Comparison of ENCODE assay signal across 12 cellular contexts in genomic region chr19:7986321-7987083, GRCh38. TPM values are rescaled to one million over a fixed set of nuclear protein-coding genes. Genes with fewer than 3 reads are reported as not detected.
A peak's percentile ranks its signal among the peaks of the same experiment; 100 is the strongest.
DNase-seq lines count a peak whose midpoint lies in the region; ATAC-seq and TF ChIP-seq lines count a peak whose summit lies in the region.
"Had no signal": no experiment of that assay in that cellular context is flagged by ENCODE, and none has a peak within 500 bp of the region (broad histone marks: within the 10 kb centered on the region; RNA-seq: fewer than 3 reads in every experiment).

No MANE protein-coding gene starts in this region.

- H3K36me3 ChIP-seq in adipocyte (ENCODE audit: control insufficient read depth, insufficient read depth, low read length, severe bottlenecking) (peaks cover 60% of the 10 kb centered on the region), smooth muscle cell (ENCODE audit: low read depth) (peaks cover 5% of the 10 kb centered on the region)

- H3K79me2 ChIP-seq in smooth muscle cell (ENCODE audit: low read depth), result peaks cover 56% of the 10 kb centered on the region

- H3K4me1 ChIP-seq in adipocyte (ENCODE audit: control insufficient read depth, insufficient read depth, low read length) (peaks cover 23% of the 10 kb centered on the region), smooth muscle cell (ENCODE audit: low read depth) (no peaks in the 10 kb centered on the region)

- in situ Hi-C loops in G401 (cut with HindIII; ENCODE audit: low sequenced_read_pairs), result no loop called here

- peaks cover 99% of the 10 kb centered on the region for H4K20me1 ChIP-seq in smooth muscle cell (ENCODE audit: low read depth)

- no peak overlapping the region for H2AFZ ChIP-seq in smooth muscle cell (ENCODE audit: low read depth)

- no peak for ATAC-seq in GM19463 (IDR thresholded peaks at IDR 0.05; ENCODE audit: unreplicated experiment)
- ATAC-seq in HG03139 (IDR thresholded peaks at IDR 0.05; ENCODE audit: unreplicated experiment), result no peak
- ATAC-seq: gastroesophageal sphincter; naive thymus-derived CD8-positive, alpha-beta T cell had no signal

- peak overlapping the region; percentile 19 for H3K4me2 ChIP-seq in smooth muscle cell

- H3K4me3 ChIP-seq in adipocyte (ENCODE audit: low read length) (no peak overlapping the region), foreskin fibroblast (ENCODE audit: low read depth in 1 of 2, low read length in 2 of 2) (no peak overlapping the region), smooth muscle cell (no peak overlapping the region)
- H3K4me3 ChIP-seq: gastroesophageal sphincter, MG63 had no signal

- no peaks in the 10 kb centered on the region for H3K9me3 ChIP-seq in adipocyte (ENCODE audit: control insufficient read depth, low read length)
- H3K9me3 ChIP-seq in smooth muscle cell (replicated peaks; ENCODE audit: low read depth), result no peaks in the 10 kb centered on the region
- H3K9me3 ChIP-seq: gastroesophageal sphincter, MG63 had no signal

- 80% methylated on average over 21 of the region's 21 CpGs for WGBS in smooth muscle cell (ENCODE audit: low lambda C conversion rate)

- TF ChIP-seq CTCF in foreskin fibroblast (IDR thresholded peaks at IDR 0.05; ENCODE audit: low read depth, low read length), result no peak
- no peak for TF ChIP-seq CTCF in smooth muscle cell (IDR thresholded peaks at IDR 0.05; ENCODE audit: borderline replicate concordance, insufficient read depth, poor library complexity, severe bottlenecking)

- H3F3A ChIP-seq in smooth muscle cell (ENCODE audit: low read depth), result peaks cover 14% of the 10 kb centered on the region

- H3K27me3 ChIP-seq in adipocyte (replicated peaks; ENCODE audit: control insufficient read depth, insufficient read depth, low read length) (no peaks in the 10 kb centered on the region), smooth muscle cell (ENCODE audit: low read depth) (no peaks in the 10 kb centered on the region)
- H3K27me3 ChIP-seq: gastroesophageal sphincter, MG63 had no signal

- peak overlapping the region; percentile 79 for H3K27ac ChIP-seq in smooth muscle cell (ENCODE audit: low read depth)

- peak overlapping the region; percentile 41 for H3K9ac ChIP-seq in adipocyte (ENCODE audit: low read length)
- peak overlapping the region; percentile 29 for H3K9ac ChIP-seq in smooth muscle cell (ENCODE audit: low read depth)

- DNase-seq in G401 (ENCODE audit: low spot score) (peak; percentile 64), adipocyte (ENCODE audit: low read depth) (peak; percentile 81), foreskin fibroblast (peak; percentile 55 to 77), smooth muscle cell (lab: John Stamatoyannopoulos, UW; ENCODE audit: unreplicated experiment) (no peak), MV-4-11 (lab: John Stamatoyannopoulos, UW) (no peak), NCI-H2196 treated with DMSO at 0.1 percent for 48 hours (lab: John Stamatoyannopoulos, UW; ENCODE audit: unreplicated experiment) (no peak)
- DNase-seq: activated naive CD4-positive, alpha-beta T cell treated with anti-CD3 and anti-CD28 coated beads, Interleukin-2, amount 50 U/mL, for 16 hours; MG63 had no signal

RNA-seq across cellular contexts. Expression of gene ELAVL1, which starts 18.9 kb away (rescaled TPM):
- total RNA-seq in G401 (2014; rRNA removed; shearing (Covaris generic)), result 83.9 and 102 TPM in 2 replicates
- 32.8 and 47.9 TPM in 2 replicates for total RNA-seq in smooth muscle cell
- polyA plus RNA-seq in smooth muscle cell, result 90.7 and 91.6 TPM in 2 replicates

RNA-seq across cellular contexts. Expression of gene TIMM44, which starts 43.0 kb away (rescaled TPM):
- total RNA-seq in G401 (2014; rRNA removed; shearing (Covaris generic)), result 100 and 168 TPM in 2 replicates
- 25.1 and 27.1 TPM in 2 replicates for total RNA-seq in smooth muscle cell
- 21.8 and 39.3 TPM in 2 replicates for polyA plus RNA-seq in smooth muscle cell

Comparison
In these comparisons a context has a peak if more than half of its experiments do, and no peak if none do; other contexts are left out.
1. DNase-seq: peak in G401 (single experiment), adipocyte (single experiment) and foreskin fibroblast (2 of 2); none in smooth muscle cell (single experiment), MV-4-11 (single experiment) and NCI-H2196 treated with DMSO at 0.1 percent for 48 hours (single experiment).